ENCODE assay signal across 8 cellular contexts in genomic region chr9:91775011-91775707, GRCh38.
DNase-seq lines count a peak whose midpoint lies in the region; ATAC-seq and TF ChIP-seq lines count a peak whose summit lies in the region.

No MANE protein-coding gene starts in this region.

- peaks cover 19% of the 10 kb centered on the region for H3K4me1 ChIP-seq in endodermal cell (ENCODE audit: control insufficient read depth, insufficient read depth, low read length)

- DNase-seq in COLO668 (lab: John Stamatoyannopoulos, UW; ENCODE audit: unreplicated experiment) = peak; percentile 69
- peak; percentile 44 for DNase-seq in H4 (ENCODE audit: low spot score)
- peak; percentile 97 for DNase-seq in NCI-H524 treated with DMSO at 0.1 percent for 48 hours (lab: John Stamatoyannopoulos, UW)
- DNase-seq in activated CD8-positive, alpha-beta T cell treated with anti-CD3 and anti-CD28 coated beads, Interleukin-2, amount 10 ng/mL, durations not matched to agents 7 days and 5 days = peak; percentile 79
- DNase-seq in endodermal cell = peak; percentile 92
- peak; percentile 53 for DNase-seq in myocyte (ENCODE audit: low read depth)
- DNase-seq in amniotic stem cell (lab: John Stamatoyannopoulos, UW) = no peak

- ATAC-seq in activated CD8-positive, alpha-beta T cell treated with anti-CD3 and anti-CD28 coated beads, Interleukin-2, amount 10 ng/mL, durations not matched to agents 7 days and 5 days = peak; percentile 83
- peak; percentile 70 for ATAC-seq in stimulated activated memory B cell treated with anti-CD40 and anti-IgM and Interleukin-4, amounts not matched to agents 10 μg/mL and 1 μg/mL and 100 μg/mL, for 72 hours

- H3K9me3 Mint-ChIP-seq in activated CD8-positive, alpha-beta T cell treated with anti-CD3 and anti-CD28 coated beads, Interleukin-2, amount 10 ng/mL, durations not matched to agents 7 days and 5 days (ENCODE audit: insufficient read depth) = no peaks in the 10 kb centered on the region
- H3K9me3 Mint-ChIP-seq in endodermal cell = no peaks in the 10 kb centered on the region
- no peaks in the 10 kb centered on the region for H3K9me3 Mint-ChIP-seq in stimulated activated memory B cell treated with anti-CD40 and anti-IgM and Interleukin-4, amounts not matched to agents 10 μg/mL and 1 μg/mL and 100 μg/mL, for 72 hours

- no peak overlapping the region for H3K27ac ChIP-seq in endodermal cell (ENCODE audit: low read depth, low read length)

- no peak overlapping the region for H3K27ac Mint-ChIP-seq in activated CD8-positive, alpha-beta T cell treated with anti-CD3 and anti-CD28 coated beads, Interleukin-2, amount 10 ng/mL, durations not matched to agents 7 days and 5 days
- H3K27ac Mint-ChIP-seq in endodermal cell = peak overlapping the region; percentile 48
- H3K27ac Mint-ChIP-seq in stimulated activated memory B cell treated with anti-CD40 and anti-IgM and Interleukin-4, amounts not matched to agents 10 μg/mL and 1 μg/mL and 100 μg/mL, for 72 hours = no peak overlapping the region

- H3K36me3 Mint-ChIP-seq in activated CD8-positive, alpha-beta T cell treated with anti-CD3 and anti-CD28 coated beads, Interleukin-2, amount 10 ng/mL, durations not matched to agents 7 days and 5 days (ENCODE audit: low read depth) = no peaks in the 10 kb centered on the region
- peaks cover 36% of the 10 kb centered on the region for H3K36me3 Mint-ChIP-seq in endodermal cell (ENCODE audit: low read depth)
- H3K36me3 Mint-ChIP-seq in stimulated activated memory B cell treated with anti-CD40 and anti-IgM and Interleukin-4, amounts not matched to agents 10 μg/mL and 1 μg/mL and 100 μg/mL, for 72 hours = no peaks in the 10 kb centered on the region

- no peaks in the 10 kb centered on the region for H3K4me1 Mint-ChIP-seq in activated CD8-positive, alpha-beta T cell treated with anti-CD3 and anti-CD28 coated beads, Interleukin-2, amount 10 ng/mL, durations not matched to agents 7 days and 5 days (ENCODE audit: low read depth)
- peaks cover 46% of the 10 kb centered on the region for H3K4me1 Mint-ChIP-seq in endodermal cell
- H3K4me1 Mint-ChIP-seq in stimulated activated memory B cell treated with anti-CD40 and anti-IgM and Interleukin-4, amounts not matched to agents 10 μg/mL and 1 μg/mL and 100 μg/mL, for 72 hours = peaks cover 6% of the 10 kb centered on the region

- H3K9me3 ChIP-seq in endodermal cell (ENCODE audit: control insufficient read depth, low read length) = no peaks in the 10 kb centered on the region

- CTCF ChIA-PET in activated CD8-positive, alpha-beta T cell treated with anti-CD3 and anti-CD28 coated beads, Interleukin-2, amount 10 ng/mL, durations not matched to agents 7 days and 5 days (lab: Charles Lee) = interaction anchor here (0.9 to 3.0 kb wide), 4 partner anchors 11 to 179 kb away, joined by 3 to 12 read pairs (median 3); partner anchors contain the start of gene ROR2

- H3K4me3 Mint-ChIP-seq in activated CD8-positive, alpha-beta T cell treated with anti-CD3 and anti-CD28 coated beads, Interleukin-2, amount 10 ng/mL, durations not matched to agents 7 days and 5 days = no peak overlapping the region
- no peak overlapping the region for H3K4me3 Mint-ChIP-seq in endodermal cell
- H3K4me3 Mint-ChIP-seq in stimulated activated memory B cell treated with anti-CD40 and anti-IgM and Interleukin-4, amounts not matched to agents 10 μg/mL and 1 μg/mL and 100 μg/mL, for 72 hours = no peak overlapping the region

- POLR2A ChIA-PET in activated CD8-positive, alpha-beta T cell treated with anti-CD3 and anti-CD28 coated beads, Interleukin-2, amount 10 ng/mL, durations not matched to agents 7 days and 5 days (lab: Charles Lee) = no interaction called here

- no peak overlapping the region for H3K9ac ChIP-seq in endodermal cell (ENCODE audit: extremely low read depth, low read length, poor library complexity, severe bottlenecking)

- H3K27me3 ChIP-seq in endodermal cell (ENCODE audit: control insufficient read depth, insufficient read depth, low read length, poor library complexity, severe bottlenecking) = no peaks in the 10 kb centered on the region

- peaks cover 14% of the 10 kb centered on the region for H3K27me3 Mint-ChIP-seq in activated CD8-positive, alpha-beta T cell treated with anti-CD3 and anti-CD28 coated beads, Interleukin-2, amount 10 ng/mL, durations not matched to agents 7 days and 5 days (ENCODE audit: low read depth)
- no peaks in the 10 kb centered on the region for H3K27me3 Mint-ChIP-seq in endodermal cell (ENCODE audit: insufficient read depth)
- peaks cover 54% of the 10 kb centered on the region for H3K27me3 Mint-ChIP-seq in stimulated activated memory B cell treated with anti-CD40 and anti-IgM and Interleukin-4, amounts not matched to agents 10 μg/mL and 1 μg/mL and 100 μg/mL, for 72 hours

- WGBS in endodermal cell (ENCODE audit: insufficient coverage in 1 of 2, insufficient read length in 1 of 2), 2 experiments = 85 to 90% methylated on average over 7 to 9 of the region's 9 CpGs

- H3K36me3 ChIP-seq in endodermal cell (ENCODE audit: control insufficient read depth, insufficient read depth, low read length) = peaks cover 77% of the 10 kb centered on the region

- no peak overlapping the region for H3K4me3 ChIP-seq in endodermal cell (ENCODE audit: low read length)

- peak; percentile 91 for TF ChIP-seq CTCF in endodermal cell (conservative IDR thresholded peaks at IDR 0.05)
